Comparison of ENCODE assay signal across 8 cellular contexts in the genomic region with DNA sequence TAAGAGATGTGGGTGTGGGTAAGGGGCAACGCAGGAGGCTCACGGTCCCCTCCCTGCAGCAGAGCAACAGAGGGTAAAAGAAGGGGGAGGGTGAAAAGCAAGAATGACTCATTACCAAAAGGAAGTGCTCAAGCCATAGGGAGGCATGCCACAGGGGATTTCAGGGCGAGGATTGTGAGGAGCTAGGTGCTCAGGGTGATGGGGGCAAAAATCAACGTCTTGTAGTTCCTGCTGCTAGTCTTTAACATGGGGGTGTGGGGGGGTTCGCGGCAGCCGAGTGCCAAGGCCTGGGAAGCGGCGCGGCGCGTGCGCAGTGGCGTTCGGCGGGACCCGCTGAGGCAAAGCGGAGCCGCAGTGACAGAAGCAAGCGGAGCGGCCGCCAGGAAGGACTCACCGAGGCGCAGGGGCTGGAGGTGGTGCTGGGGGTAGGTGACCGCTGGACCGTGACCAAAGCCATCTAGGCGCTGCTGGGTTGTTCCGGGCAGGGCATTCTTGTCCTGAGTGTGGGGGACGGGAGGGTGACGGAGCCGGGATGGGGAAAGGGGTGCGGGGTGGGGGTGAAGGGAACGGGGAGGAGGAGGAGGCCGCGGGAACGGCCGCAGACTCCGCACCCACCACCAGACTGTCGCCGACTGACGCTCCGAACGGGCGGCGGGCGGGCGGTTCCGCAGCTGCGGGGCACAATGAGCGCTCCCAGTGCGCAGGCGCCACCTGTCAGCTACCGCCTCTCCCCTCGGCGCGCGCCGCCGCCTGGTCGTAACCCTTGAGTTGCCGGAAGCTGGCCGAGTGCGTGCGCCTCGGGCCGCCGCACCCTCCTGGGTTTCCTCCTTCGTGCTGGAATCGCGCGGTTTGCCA. TPM values are rescaled to one million over a fixed set of nuclear protein-coding genes. Genes with fewer than 3 reads are reported as not detected.
DNase-seq lines count a peak whose midpoint lies in the region; FAIRE-seq and TF ChIP-seq lines count a peak whose summit lies in the region.

Gene SSH2, minus strand, starts transcription at position 685 of the 855 bp plus-strand sequence. Its CDS starts 228 bp downstream, at position 457.

- H2BK20ac ChIP-seq in H9 (ENCODE audit: low read depth, low read length, poor library complexity, severe bottlenecking), result no peak within 1 kb of the TSS

- H3K4me3 ChIP-seq in SJSA1 (peak within 1 kb of the TSS; percentile 66), neutrophil (ENCODE audit: low read depth in 1 of 2, low read length in 1 of 2) (peak within 1 kb of the TSS; percentile 85 to 93)

- peak within 1 kb of the TSS; percentile 47 for H3K9ac ChIP-seq in H9 (ENCODE audit: extremely low read depth, insufficient read length, low read length)

- H3K79me1 ChIP-seq in H9 (ENCODE audit: insufficient read depth, low read depth, low read length, poor library complexity, severe bottlenecking), result no peaks in the 10 kb centered on the region

- H2BK12ac ChIP-seq in H9 (ENCODE audit: insufficient read length, low read depth, low read length), result no peak within 1 kb of the TSS

- no peaks in the 10 kb centered on the region for H3K27me3 Mint-ChIP-seq in H9 (ENCODE audit: low read depth)

- H3K18ac ChIP-seq in H9 (ENCODE audit: insufficient read length, low read depth, low read length), result no peak within 1 kb of the TSS

- no peak within 1 kb of the TSS for H3K4me3 Mint-ChIP-seq in H9

- no peaks in the 10 kb centered on the region; a peak in 1 of 5 replicates for H3K9me3 Mint-ChIP-seq in H9

- peak within 1 kb of the TSS; percentile 67 for H2AFZ ChIP-seq in H9 (ENCODE audit: low read length)

- no peak within 1 kb of the TSS for H3K56ac ChIP-seq in H9 (ENCODE audit: insufficient read length, low read depth, low read length)

- H3K27ac ChIP-seq in H9 (ENCODE audit: insufficient read length, low read depth, low read length), result peak within 1 kb of the TSS; percentile 0
- peak within 1 kb of the TSS; percentile 65 for H3K27ac ChIP-seq in SJSA1
- H3K27ac ChIP-seq in neutrophil, result peak within 1 kb of the TSS; percentile 87
- peak within 1 kb of the TSS; percentile 96 for H3K27ac ChIP-seq in substantia nigra (ENCODE audit: low read depth, low read length, poor library complexity, severe bottlenecking)

- H3K4me2 ChIP-seq in H9 (ENCODE audit: insufficient read depth, insufficient read length, low read length), result peak within 1 kb of the TSS; percentile 76

- no peaks in the 10 kb centered on the region for H4K20me1 ChIP-seq in H9 (ENCODE audit: control insufficient read depth, insufficient read depth, insufficient read length)

- H3K9me3 ChIP-seq in H9 (ENCODE audit: control insufficient read depth, low read depth, low read length) (no peaks in the 10 kb centered on the region), SJSA1 (replicated peaks) (no peaks in the 10 kb centered on the region), neutrophil (no peaks in the 10 kb centered on the region)

- H3K36me3 Mint-ChIP-seq in H9 (ENCODE audit: insufficient read depth in 1 of 3, low read depth in 3 of 3), result no peaks in the 10 kb centered on the region

- H3K23ac ChIP-seq in H9 (ENCODE audit: insufficient read length, low read depth, low read length), result no peak within 1 kb of the TSS

- no peak within 1 kb of the TSS for H3T11ph ChIP-seq in H9 (ENCODE audit: low read length)

- H3K27ac Mint-ChIP-seq in H9, result peak within 1 kb of the TSS; percentile 41 to 93 (median 76); a peak in 6 of 7 replicates

- H4K5ac ChIP-seq in H9 (ENCODE audit: insufficient read length, low read depth, low read length), result no peak within 1 kb of the TSS

- peaks cover 4% of the 10 kb centered on the region; the same call in 1 of the 2 replicates for H3K79me2 ChIP-seq in H9 (ENCODE audit: insufficient read depth, low read length)

- no peak within 1 kb of the TSS for H2BK5ac ChIP-seq in H9 (ENCODE audit: insufficient read length, low read length)

- no peak for TF ChIP-seq CTCF in H9 (conservative IDR thresholded peaks at IDR 0.05)
- TF ChIP-seq CTCF in neutrophil (IDR thresholded peaks at IDR 0.05), result no peak

- H3K4me1 ChIP-seq in H9 (ENCODE audit: insufficient read depth, low read length) (peaks cover 2% of the 10 kb centered on the region; the same call in 1 of the 2 replicates), SJSA1 (replicated peaks) (peaks cover 22% of the 10 kb centered on the region), neutrophil (ENCODE audit: control insufficient read depth in 1 of 2, insufficient read depth in 1 of 2, low read depth in 1 of 2, low read length in 1 of 2) (peaks cover 46 to 49% of the 10 kb centered on the region in 2 experiments)

- H3K36me3 ChIP-seq in SJSA1 (peaks cover 15% of the 10 kb centered on the region; the same call in 1 of the 2 replicates), neutrophil (no peaks in the 10 kb centered on the region)

- no CpG with 5 or more reads among the region's 71 CpGs for WGBS in H9 (ENCODE audit: extremely low coverage, insufficient read length, low lambda C conversion rate)

- no peak within 1 kb of the TSS for H4K91ac ChIP-seq in H9 (ENCODE audit: insufficient read length, low read depth, low read length)

- no peak within 1 kb of the TSS for H3K14ac ChIP-seq in H9 (ENCODE audit: insufficient read depth, low read length)

- H3K27me3 ChIP-seq in H9 (ENCODE audit: insufficient read depth, low read length) (no peaks in the 10 kb centered on the region), SJSA1 (replicated peaks) (no peaks in the 10 kb centered on the region), neutrophil (no peaks in the 10 kb centered on the region)

- no peak within 1 kb of the TSS for H2AK5ac ChIP-seq in H9 (ENCODE audit: insufficient read length, low read length)

- DNase-seq in EL, result peak; percentile 92
- DNase-seq in H9, result peak; percentile 94
- peak; percentile 95 for DNase-seq in NAMALWA (ENCODE audit: low spot score)
- DNase-seq in SJSA1 (ENCODE audit: low read depth in 1 of 2, low spot score in 2 of 2), result peak; percentile 80 to 90
- DNase-seq in activated gamma-delta T cell treated with anti-CD3 and anti-CD28 coated beads, Interleukin-2, amount 50 U/mL, for 16 hours (ENCODE audit: low read depth), result peak; percentile 81
- peak; percentile 65 to 80 for DNase-seq in frontal cortex (ENCODE audit: low spot score in 2 of 2)
- DNase-seq in substantia nigra (lab: John Stamatoyannopoulos, UW), result peak; percentile 46 to 94 (median 80)

- no peak within 1 kb of the TSS for H4K8ac ChIP-seq in H9 (replicated peaks; ENCODE audit: insufficient read length, low read depth, low read length)

- no peak for FAIRE-seq in frontal cortex (lab: Jason Lieb, UNC)

- H3K4me1 Mint-ChIP-seq in H9, result peaks cover 4 to 9% of the 10 kb centered on the region in 2 experiments

- no peak within 1 kb of the TSS for H2BK15ac ChIP-seq in H9 (ENCODE audit: low read depth, low read length)

- H3K4ac ChIP-seq in H9 (ENCODE audit: low read depth, low read length), result no peak within 1 kb of the TSS

- H3K23me2 ChIP-seq in H9 (ENCODE audit: insufficient read length, low read depth, low read length, poor library complexity, severe bottlenecking), result peaks cover 11% of the 10 kb centered on the region

- H2BK120ac ChIP-seq in H9 (ENCODE audit: low read depth, low read length, poor library complexity, severe bottlenecking), result no peak within 1 kb of the TSS

RNA-seq across cellular contexts. Expression of gene SSH2, which starts in this region (rescaled TPM):
- total RNA-seq in H9 (2021) (11.8 and 14.6 TPM in 2 replicates), frontal cortex (15.5 TPM)
- 8.6 and 12.9 TPM in 2 replicates for total RNA-seq in SJSA1 (2014; rRNA removed; shearing (Covaris generic))

Comparison
In these comparisons a context has a peak if more than half of its experiments do, and no peak if none do; other contexts are left out.
1. Peak in every context shown above with its lines: DNase-seq, H3K4me3 ChIP-seq and H3K27ac ChIP-seq.
2. H3K27ac ChIP-seq: peak in every context shown above with its lines; median percentile 96 in substantia nigra; 87 in neutrophil; 65 in SJSA1; 0 in H9.